9 cellular contexts compared by ENCODE assay signal in genomic region chr6:33914519-33915120, GRCh38.
DNase-seq lines count a peak whose midpoint lies in the region; ATAC-seq and TF ChIP-seq lines count a peak whose summit lies in the region.
"Had no signal": no experiment of that assay in that cellular context is flagged by ENCODE, and none has a peak within 500 bp of the region (broad histone marks: within the 10 kb centered on the region; RNA-seq: fewer than 3 reads in every experiment).

No MANE protein-coding gene starts in this region.

- H3K36me3 ChIP-seq in A673 (ENCODE audit: insufficient read depth, low read length, poor library complexity, severe bottlenecking) (no peaks in the 10 kb centered on the region), mucosa of descending colon (ENCODE audit: low read depth) (no peaks in the 10 kb centered on the region), psoas muscle (ENCODE audit: insufficient read depth in 1 of 2, low read depth in 1 of 2) (no peaks in the 10 kb centered on the region)
- H3K36me3 ChIP-seq: tibial nerve had no signal

- ATAC-seq in mucosa of descending colon, result peak; percentile 69
- ATAC-seq in GM18519 (IDR thresholded peaks at IDR 0.05; ENCODE audit: low FRiP score, unreplicated experiment), result no peak
- no peak for ATAC-seq in psoas muscle
- no peak for ATAC-seq in HG02884 (IDR thresholded peaks at IDR 0.05; ENCODE audit: unreplicated experiment)

- intact Hi-C loops in A673 (cut with micrococcal nuclease; ENCODE audit: unreplicated experiment), result no loop called here
- intact Hi-C loops in mucosa of descending colon (cut with DNase I, micrococcal nuclease), result no loop called here
- intact Hi-C loops in psoas muscle (cut with DNase I), result no loop called here

- CTCF ChIA-PET in A673 (lab: Charles Lee), result no interaction called here

- POLR2A ChIA-PET in A673 (lab: Charles Lee; ENCODE audit: low non-redundant PET), result no interaction called here

- H3K9me3 ChIP-seq in A673 (ENCODE audit: low read depth, low read length, poor library complexity, severe bottlenecking) (no peaks in the 10 kb centered on the region), mucosa of descending colon (no peaks in the 10 kb centered on the region), psoas muscle (no peaks in the 10 kb centered on the region)
- H3K9me3 ChIP-seq: tibial nerve had no signal

- WGBS in psoas muscle, 3 donors, result 57 to 61% (median 59%) methylated on average over 8 of the region's 8 CpGs

- DNase-seq in A673 (ENCODE audit: low spot score) (peak; percentile 10), Kasumi-1 (lab: John Stamatoyannopoulos, UW) (peak; percentile 75 to 85), mucosa of descending colon (peak in 2 of 3 donors; percentile 36 to 42), psoas muscle (no peak), cerebellar nuclear complex (lab: John Stamatoyannopoulos, UW) (no peak)
- peak; percentile 13 for DNase-seq in activated CD8-positive, alpha-beta memory T cell treated with anti-CD3 and anti-CD28 coated beads, Interleukin-2, amount 50 U/mL, for 1 hour (ENCODE audit: extremely low read depth)

- TF ChIP-seq CTCF in A673 (conservative IDR thresholded peaks at IDR 0.05; ENCODE audit: low read depth, low read length), result no peak
- TF ChIP-seq CTCF in mucosa of descending colon (IDR thresholded peaks at IDR 0.05), result no peak
- TF ChIP-seq CTCF in psoas muscle (IDR thresholded peaks at IDR 0.05), result no peak

- H3K27ac ChIP-seq in A673 (ENCODE audit: low read depth, low read length, poor library complexity, severe bottlenecking), result no peak overlapping the region
- H3K27ac ChIP-seq in psoas muscle, result no peak overlapping the region
- H3K27ac ChIP-seq: tibial nerve had no signal

- H3K4me1 ChIP-seq in A673 (ENCODE audit: insufficient read depth, low read length, poor library complexity, severe bottlenecking) (peaks cover 15% of the 10 kb centered on the region), mucosa of descending colon (ENCODE audit: low read depth) (no peaks in the 10 kb centered on the region), psoas muscle (no peaks in the 10 kb centered on the region)
- H3K4me1 ChIP-seq: tibial nerve had no signal

- H3K27me3 ChIP-seq in A673 (replicated peaks; ENCODE audit: insufficient read depth, low read depth, low read length, poor library complexity), result no peaks in the 10 kb centered on the region
- H3K27me3 ChIP-seq in psoas muscle (ENCODE audit: insufficient read depth in 3 of 3, low read length in 2 of 3), result no peaks in the 10 kb centered on the region
- H3K27me3 ChIP-seq: tibial nerve had no signal

- BruUV-seq in A673 (replicated peaks; lab: Mats Ljungman, UMichigan), result no TSS peak

- H3K4me3 ChIP-seq in A673 (ENCODE audit: low read depth, low read length, poor library complexity, severe bottlenecking), result no peak overlapping the region
- no peak overlapping the region for H3K4me3 ChIP-seq in mucosa of descending colon
- no peak overlapping the region for H3K4me3 ChIP-seq in psoas muscle
- H3K4me3 ChIP-seq: tibial nerve had no signal

Comparison
In these comparisons a context has a peak if more than half of its experiments do, and no peak if none do; other contexts are left out.
1. DNase-seq: peak in A673 (single experiment), Kasumi-1 (2 of 2), activated CD8-positive, alpha-beta memory T cell treated with anti-CD3 and anti-CD28 coated beads, Interleukin-2, amount 50 U/mL, for 1 hour (single experiment) and mucosa of descending colon (2 of 3); none in psoas muscle (0 of 2) and cerebellar nuclear complex (0 of 2).